11 cellular contexts compared by ENCODE assay signal in genomic region chr10:122308487-122309141, GRCh38. TPM values are rescaled to one million over a fixed set of nuclear protein-coding genes. Genes with fewer than 3 reads are reported as not detected.
DNase-seq lines count a peak whose midpoint lies in the region; ATAC-seq and TF ChIP-seq lines count a peak whose summit lies in the region.
"Had no signal": no experiment of that assay in that cellular context is flagged by ENCODE, and none has a peak within 500 bp of the region (broad histone marks: within the 10 kb centered on the region; RNA-seq: fewer than 3 reads in every experiment).

No MANE protein-coding gene starts in this region.

- no peak overlapping the region for H2AFZ ChIP-seq in PC-9

- POLR2A ChIA-PET in PC-9 (lab: Charles Lee; ENCODE audit: unreplicated experiment) = interaction anchor here (0.7 to 1.0 kb wide), 4 partner anchors 10 to 289 kb away, joined by 3 to 7 read pairs (median 4); no protein-coding TSS in a partner anchor

- H4K20me1 ChIP-seq in PC-9 (ENCODE audit: insufficient read depth) = no peaks in the 10 kb centered on the region

- H3F3A ChIP-seq in PC-9 (ENCODE audit: insufficient read depth, low read depth) = peaks cover 9% of the 10 kb centered on the region; the same call in 1 of the 2 replicates

- TF ChIP-seq POLR2A in thyroid gland (IDR thresholded peaks at IDR 0.05) = no peak

- H3K36me3 ChIP-seq in PC-9 (ENCODE audit: low read depth) (no peaks in the 10 kb centered on the region), esophagus (ENCODE audit: control insufficient read depth in 2 of 2, insufficient read depth in 2 of 2, low read length in 1 of 2) (no peaks in the 10 kb centered on the region), muscle layer of colon (ENCODE audit: insufficient read depth, low read length) (no peaks in the 10 kb centered on the region), thyroid gland (no peaks in the 10 kb centered on the region)

- H3K4me2 ChIP-seq in PC-9 = peak overlapping the region; percentile 73

- H3K9me3 ChIP-seq in PC-9 (ENCODE audit: insufficient read depth, low read depth) = no peaks in the 10 kb centered on the region
- no peaks in the 10 kb centered on the region for H3K9me3 ChIP-seq in esophagus (ENCODE audit: control insufficient read depth in 2 of 2, insufficient read depth in 1 of 2, low read depth in 1 of 2, low read length in 1 of 2)
- no peaks in the 10 kb centered on the region for H3K9me3 ChIP-seq in muscle layer of colon (ENCODE audit: low read length)
- no peaks in the 10 kb centered on the region for H3K9me3 ChIP-seq in thyroid gland

- H3K9ac ChIP-seq in muscle layer of colon (ENCODE audit: low read length) = peak overlapping the region; percentile 17

- no peaks in the 10 kb centered on the region for H3K79me2 ChIP-seq in PC-9 (ENCODE audit: low read depth)

- TF ChIP-seq CTCF in PC-9 (conservative IDR thresholded peaks at IDR 0.05) (no peak), thyroid gland (IDR thresholded peaks at IDR 0.05) (no peak)

- CTCF ChIA-PET in PC-9 (lab: Charles Lee) = interaction anchor here (0.6 to 0.8 kb wide), 2 partner anchors 10 to 549 kb away, joined by 3 to 9 read pairs; no protein-coding TSS in a partner anchor

- no peak for ATAC-seq in GM18520 (IDR thresholded peaks at IDR 0.05; ENCODE audit: unreplicated experiment)
- no peak for ATAC-seq in HG03196 (IDR thresholded peaks at IDR 0.05; ENCODE audit: unreplicated experiment)
- ATAC-seq: effector memory CD8-positive, alpha-beta T cell; stimulated activated effector memory CD8-positive, alpha-beta T cell treated with anti-CD3 and anti-CD28 coated beads, Interleukin-12 subunit alpha, Interleukin-12 subunit beta, amount 100 ng/mL, for 72 hours had no signal

- H3K4me3 ChIP-seq in PC-9 (no peak overlapping the region), esophagus (ENCODE audit: low read depth in 1 of 2, low read length in 2 of 2) (no peak overlapping the region), muscle layer of colon (ENCODE audit: low read depth in 1 of 2, low read length in 2 of 2) (peak overlapping the region in 1 of 2 donors; percentile 38), thyroid gland (replicated peaks in 1 of 3) (no peak overlapping the region)

- BruUV-seq in PC-9 (replicated peaks; lab: Mats Ljungman, UMichigan) = TSS peak; percentile 89

- no peaks in the 10 kb centered on the region for H3K9me2 ChIP-seq in PC-9 (ENCODE audit: insufficient read depth)

- DNase-seq in PC-9 (no peak), thyroid gland (no peak), DMS53 treated with DMSO at 0.1 percent for 48 hours (lab: John Stamatoyannopoulos, UW; ENCODE audit: unreplicated experiment) (no peak), NCI-H1092 (lab: John Stamatoyannopoulos, UW) (no peak)
- DNase-seq: effector memory CD8-positive, alpha-beta T cell; MM.1S had no signal

- intact Hi-C loops in PC-9 (cut with micrococcal nuclease; ENCODE audit: unreplicated experiment) = no loop called here
- intact Hi-C loops in thyroid gland (cut with DNase I) = no loop called here

- WGBS in esophagus, 2 donors = 59 to 68% methylated on average over 5 of the region's 5 CpGs
- 83 to 87% methylated on average over 5 of the region's 5 CpGs for WGBS in thyroid gland, 2 donors

- H3K27ac ChIP-seq in PC-9 (peak overlapping the region; percentile 83), esophagus (ENCODE audit: low read depth in 2 of 2, low read length in 1 of 2) (peak overlapping the region; percentile 76 to 94), muscle layer of colon (ENCODE audit: low read depth, low read length) (peak overlapping the region; percentile 89), thyroid gland (peak overlapping the region in 2 of 3 donors; percentile 3 to 61)

- H3K4me1 ChIP-seq in PC-9 (replicated peaks; ENCODE audit: insufficient read depth) (peaks cover 22% of the 10 kb centered on the region), esophagus (ENCODE audit: control insufficient read depth in 2 of 2, insufficient read depth in 2 of 2, low read length in 1 of 2) (peaks cover 6 to 14% of the 10 kb centered on the region in 2 donors), muscle layer of colon (ENCODE audit: insufficient read depth, low read length) (peaks cover 29% of the 10 kb centered on the region), thyroid gland (peaks cover 0 to 16% of the 10 kb centered on the region in 2 donors)

- no peaks in the 10 kb centered on the region for H3K27me3 ChIP-seq in PC-9 (ENCODE audit: insufficient read depth, low read depth)
- H3K27me3 ChIP-seq in esophagus (ENCODE audit: control insufficient read depth in 1 of 2, insufficient read depth in 2 of 2, low read length in 2 of 2) = no peaks in the 10 kb centered on the region
- H3K27me3 ChIP-seq in muscle layer of colon (ENCODE audit: control insufficient read depth in 1 of 2, insufficient read depth in 2 of 2, low read length in 2 of 2) = no peaks in the 10 kb centered on the region
- H3K27me3 ChIP-seq in thyroid gland = no peaks in the 10 kb centered on the region

RNA-seq across cellular contexts. Expression of gene BTBD16, which starts 37.5 kb away (rescaled TPM):
- total RNA-seq in PC-9 (2021) (0.28 and 0.37 TPM in 2 replicates), thyroid gland (under 1 TPM in 1 of 4 donors, not detected in 3; 0.11 TPM)
- under 1 TPM; 0.04 to 0.20 TPM for polyA plus RNA-seq in esophagus

Comparison
In these comparisons a context has a peak if more than half of its experiments do, and no peak if none do; other contexts are left out.
1. H3K27ac ChIP-seq: peak in every context shown above with its lines; median percentile 89 in muscle layer of colon; 85 in esophagus; 83 in PC-9; 32 in thyroid gland.